9 cellular contexts compared by ENCODE assay signal in the genomic region with DNA sequence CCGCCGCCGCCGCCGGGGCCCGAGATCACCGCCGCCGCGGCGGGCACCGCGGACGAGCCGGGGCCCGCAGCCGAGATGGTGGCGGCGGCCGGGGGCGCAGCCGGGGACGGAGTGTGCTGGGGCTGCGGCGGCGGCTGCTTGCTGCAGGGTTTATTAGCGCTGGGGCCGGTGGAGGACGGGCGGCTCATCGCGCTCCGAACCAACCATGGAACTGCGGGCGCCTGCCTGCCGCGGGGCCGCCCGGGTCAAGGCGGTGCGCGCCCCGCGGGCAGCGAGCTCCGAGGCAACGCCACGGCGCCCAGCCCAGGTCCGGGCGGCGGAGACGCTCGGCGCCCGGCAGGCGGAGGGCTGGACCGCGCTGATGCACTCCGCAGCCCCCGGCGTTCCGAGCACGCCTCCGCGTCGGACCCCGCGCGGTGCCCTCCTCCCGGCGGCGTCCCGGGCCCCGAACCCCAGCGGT. TPM values are rescaled to one million over a fixed set of nuclear protein-coding genes. Genes with fewer than 3 reads are reported as not detected.
DNase-seq lines count a peak whose midpoint lies in the region; ATAC-seq and TF ChIP-seq lines count a peak whose summit lies in the region.
"Had no signal": no experiment of that assay in that cellular context is flagged by ENCODE, and none has a peak within 500 bp of the region (broad histone marks: within the 10 kb centered on the region; RNA-seq: fewer than 3 reads in every experiment).

No MANE protein-coding gene starts in this region.

- H3K9me2 ChIP-seq in HCT116 (ENCODE audit: insufficient read depth): no peaks in the 10 kb centered on the region

- POLR2A ChIA-PET in HCT116 (lab: Charles Lee): interaction anchor here (0.6 to 1.9 kb wide), 18 partner anchors 8 to 1703 kb away, joined by 3 to 9 read pairs (median 4); a partner anchor contains a TSS

- peak overlapping the region; percentile 92 for H3K27ac ChIP-seq in HCT116 (ENCODE audit: low read depth, low read length)
- H3K27ac ChIP-seq in stomach smooth muscle (ENCODE audit: low read length): peak overlapping the region; percentile 96

- H3K79me2 ChIP-seq in HCT116 (ENCODE audit: insufficient read depth, low read length): peaks cover 45% of the 10 kb centered on the region

- H3K4me3 ChIP-seq in GM06990 (replicated peaks; ENCODE audit: low read depth, low read length) (peak overlapping the region; percentile 78), HCT116 (replicated peaks in 1 of 2; ENCODE audit: low read depth in 1 of 2, low read length in 2 of 2) (peak overlapping the region; percentile 72 to 91), stomach smooth muscle (ENCODE audit: low read length in 2 of 2) (peak overlapping the region; percentile 82 to 94)

- no peaks in the 10 kb centered on the region for H3K27me3 ChIP-seq in GM06990 (replicated peaks; ENCODE audit: control insufficient read depth, insufficient read depth, low read length)
- no peaks in the 10 kb centered on the region for H3K27me3 ChIP-seq in HCT116 (ENCODE audit: insufficient read depth, low read length)
- no peaks in the 10 kb centered on the region for H3K27me3 ChIP-seq in stomach smooth muscle (ENCODE audit: control insufficient read depth in 1 of 2, insufficient read depth in 2 of 2, low read length in 2 of 2)

- peaks cover 7% of the 10 kb centered on the region; the same call in 1 of the 2 replicates for H4K20me1 ChIP-seq in HCT116 (ENCODE audit: insufficient read depth)

- H3K4me1 ChIP-seq in HCT116 (ENCODE audit: control insufficient read depth in 1 of 2, insufficient read depth in 2 of 2, low read length in 2 of 2) (peaks cover 31 to 54% of the 10 kb centered on the region in 2 experiments), stomach smooth muscle (ENCODE audit: control insufficient read depth, insufficient read depth, low read length) (peaks cover 11% of the 10 kb centered on the region)

- ATAC-seq in HCT116 (no peak; the same call in none of the 2 replicates), T-helper 17 cell (no peak)

- H3K36me3 Mint-ChIP-seq in T-helper 17 cell (ENCODE audit: low read depth): no peaks in the 10 kb centered on the region

- H2AFZ ChIP-seq in HCT116 (ENCODE audit: low read depth, low read length, poor library complexity, severe bottlenecking): no peak overlapping the region

- TF ChIP-seq RAD21 in HCT116 (IDR thresholded peaks at IDR 0.05; ENCODE audit: low read depth): no peak

- peak overlapping the region; percentile 96 for H3K4me3 Mint-ChIP-seq in T-helper 17 cell

- CTCF ChIA-PET in HCT116 (lab: Charles Lee): interaction anchor here (0.6 to 2.7 kb wide), 5 partner anchors 8 to 324 kb away, joined by 4 to 12 read pairs (median 5); no protein-coding TSS in a partner anchor

- TF ChIP-seq POLR2A in HCT116 (IDR thresholded peaks at IDR 0.05; ENCODE audit: borderline replicate concordance, extremely low read depth, insufficient read depth, insufficient read length): no peak

- peak overlapping the region; percentile 95 for H3K4me2 ChIP-seq in HCT116 (ENCODE audit: low read length)

- RAD21 ChIA-PET in HCT116 (lab: Charles Lee; ENCODE audit: low non-redundant PET in 1 of 2, low total read pairs in 2 of 2, uncharacterized antibody in 2 of 2, unreplicated experiment in 2 of 2): no interaction called here

- H3K27me3 Mint-ChIP-seq in T-helper 17 cell: no peaks in the 10 kb centered on the region

- no peak for TF ChIP-seq CTCF in GM06990 (IDR thresholded peaks at IDR 0.05; ENCODE audit: insufficient read depth, low read length, poor library complexity, severe bottlenecking)
- TF ChIP-seq CTCF in HCT116 (IDR thresholded peaks at IDR 0.05 in 2 of 3, conservative IDR thresholded peaks at IDR 0.05 in 1 of 3; ENCODE audit: borderline replicate concordance in 1 of 3, insufficient read depth in 1 of 3, low read depth in 2 of 3, low read length in 2 of 3): no peak

- H3K9me3 ChIP-seq in HCT116 (ENCODE audit: control insufficient read depth in 1 of 2, insufficient read depth in 1 of 2, low read depth in 1 of 2, low read length in 2 of 2): no peaks in the 10 kb centered on the region
- H3K9me3 ChIP-seq in T-helper 17 cell (ENCODE audit: control insufficient read depth, low read length, poor library complexity, severe bottlenecking): no peaks in the 10 kb centered on the region
- H3K9me3 ChIP-seq in stomach smooth muscle (ENCODE audit: control insufficient read depth in 2 of 2, low read length in 2 of 2): no peaks in the 10 kb centered on the region

- DNase-seq in GM06990 (ENCODE audit: extremely low read depth, insufficient read length) (no peak), HCT116 (ENCODE audit: low read depth, low spot score) (no peak), T-helper 17 cell (no peak), hepatic stellate cell (ENCODE audit: low spot score) (peak; percentile 26), AG08396 (ENCODE audit: low spot score) (no peak), NCI-H187 treated with DMSO at 0.1 percent for 48 hours (lab: John Stamatoyannopoulos, UW) (no peak), HuH-7 (ENCODE audit: low spot score) (no peak)

- H3K36me3 ChIP-seq in GM06990 (ENCODE audit: control insufficient read depth, insufficient read depth, low read length): no peaks in the 10 kb centered on the region; the same call in 1 of the 2 replicates
- no peaks in the 10 kb centered on the region for H3K36me3 ChIP-seq in HCT116 (ENCODE audit: control insufficient read depth in 1 of 2, insufficient read depth in 2 of 2, low read length in 2 of 2)
- no peaks in the 10 kb centered on the region for H3K36me3 ChIP-seq in stomach smooth muscle (ENCODE audit: control insufficient read depth in 2 of 2, insufficient read depth in 2 of 2, low read length in 2 of 2)

- peak overlapping the region; percentile 99 for H3K27ac Mint-ChIP-seq in T-helper 17 cell

- intact Hi-C loops in HCT116 (cut with micrococcal nuclease): loop anchor here (5.0 kb wide), 2 partner anchors 160 to 215 kb away; a partner anchor contains a TSS

- H3K4me1 Mint-ChIP-seq in T-helper 17 cell: peaks cover 38% of the 10 kb centered on the region

- BruUV-seq in HCT116 (replicated peaks; lab: Mats Ljungman, UMichigan): no TSS peak

- peak overlapping the region; percentile 88 for H3K9ac ChIP-seq in HCT116 (ENCODE audit: low read length)
- H3K9ac ChIP-seq in stomach smooth muscle (ENCODE audit: low read length in 2 of 2): peak overlapping the region; percentile 68 to 89

TF ChIP-seq in HCT116, 20 proteins besides CTCF, POLR2A, EP300 and RAD21:
- TF ChIP-seq POLR2AphosphoS5 (IDR thresholded peaks at IDR 0.05; ENCODE audit: low read depth, low read length) (0 out of 2 replicates have a peak, but pooled peaks have one; percentile 72), JUND (IDR thresholded peaks at IDR 0.05) (no peak), ZFX (IDR thresholded peaks at IDR 0.05) (peak; percentile 72)
TF ChIP-seq in HCT116: peak in this region for 2.

RNA-seq across cellular contexts. Expression of a gene that starts 0.3 kb away (rescaled TPM):
- total RNA-seq in HCT116 (2021; ENCODE audit: unreplicated experiment): 39.9 TPM
- polyA plus RNA-seq in HCT116 (2012): 46.6 and 62.1 TPM in 2 replicates
- 10 to 100 TPM; 44.2 to 70.9 TPM for total RNA-seq in T-helper 17 cell

RNA-seq across cellular contexts. Expression of a gene that starts 59.0 kb away (rescaled TPM):
- total RNA-seq in HCT116 (2021; ENCODE audit: unreplicated experiment): not detected
- not detected in 2 replicates for polyA plus RNA-seq in HCT116 (2012)
- total RNA-seq in T-helper 17 cell: 1 to 10 TPM in 1 of 2 donors, under 1 TPM in 1; 0.92 to 1.6 TPM
- total RNA-seq: T-helper 2 cell treated with Interferon-gamma antibody and Interleukin-4, amounts not matched to agents 100 ng/mL and 5 ng/mL, for 36 hours had no signal
